ENCODE assay signal across 15 cellular contexts in genomic region chr9:89325733-89326132, GRCh38. TPM values are rescaled to one million over a fixed set of nuclear protein-coding genes. Genes with fewer than 3 reads are reported as not detected.
A peak's percentile ranks its signal among the peaks of the same experiment; 100 is the strongest.
DNase-seq lines count a peak whose midpoint lies in the region; ATAC-seq and TF ChIP-seq lines count a peak whose summit lies in the region.
"Had no signal": no experiment of that assay in that cellular context is flagged by ENCODE, and none has a peak within 500 bp of the region (broad histone marks: within the 10 kb centered on the region; RNA-seq: fewer than 3 reads in every experiment).

No MANE protein-coding gene starts in this region.

- H3K27me3 Mint-ChIP-seq in activated T-cell treated with anti-CD3 and anti-CD28 coated beads, Interleukin-2, amount 50 U/mL, for 72 hours (ENCODE audit: low read depth), result no peaks in the 10 kb centered on the region
- no peaks in the 10 kb centered on the region for H3K27me3 Mint-ChIP-seq in CD8-positive, alpha-beta T cell (ENCODE audit: low read depth)
- H3K27me3 Mint-ChIP-seq in activated T-helper 1 cell treated with anti-CD3 and anti-CD28 coated beads, Interleukin-12 subunit alpha, Interleukin-12 subunit beta, Interleukin-2, Interleukin-4 antibody, amounts not matched to agents 30 ng/mL and 10 ng/mL and 1 ng/mL, durations not matched to agents 14 hours and 24 hours and 36 hours (ENCODE audit: insufficient read depth), result no peaks in the 10 kb centered on the region
- H3K27me3 Mint-ChIP-seq: CD4-positive, CD25-positive, alpha-beta regulatory T cell had no signal

- H3K36me3 ChIP-seq in CD8-positive, alpha-beta T cell (ENCODE audit: insufficient read depth, low read length), result peaks cover 26% of the 10 kb centered on the region
- peaks cover 4% of the 10 kb centered on the region for H3K36me3 ChIP-seq in endocrine pancreas (ENCODE audit: control insufficient read depth, insufficient read depth, low read length)

- H3K4me3 ChIP-seq in CD8-positive, alpha-beta T cell (ENCODE audit: low read depth, low read length), result no peak overlapping the region
- H3K4me3 ChIP-seq in endocrine pancreas (ENCODE audit: control insufficient read depth, insufficient read depth, low read length), result peak overlapping the region; percentile 1
- H3K4me3 ChIP-seq: GM23248, HAP-1 had no signal

- peaks cover 6 to 8% of the 10 kb centered on the region in 2 donors for H3K36me3 Mint-ChIP-seq in activated T-cell treated with anti-CD3 and anti-CD28 coated beads, Interleukin-2, amount 50 U/mL, for 72 hours (ENCODE audit: insufficient read depth in 2 of 2)
- H3K36me3 Mint-ChIP-seq in CD8-positive, alpha-beta T cell, result peaks cover 88% of the 10 kb centered on the region
- H3K36me3 Mint-ChIP-seq in activated T-helper 1 cell treated with anti-CD3 and anti-CD28 coated beads, Interleukin-12 subunit alpha, Interleukin-12 subunit beta, Interleukin-2, Interleukin-4 antibody, amounts not matched to agents 30 ng/mL and 10 ng/mL and 1 ng/mL, durations not matched to agents 14 hours and 24 hours and 36 hours (ENCODE audit: low read depth), result peaks cover 28% of the 10 kb centered on the region

- intact Hi-C loops in CD8-positive, alpha-beta T cell (cut with DNase I, micrococcal nuclease), result loop anchor here in 1 of 2 experiments (5.0 kb wide), 1 partner anchor 37 kb away; no protein-coding TSS in a partner anchor
- intact Hi-C loops in activated T-helper 1 cell treated with anti-CD3 and anti-CD28 coated beads, Interleukin-12 subunit alpha, Interleukin-12 subunit beta, Interleukin-2, Interleukin-4 antibody, amounts not matched to agents 30 ng/mL and 10 ng/mL and 1 ng/mL, durations not matched to agents 14 hours and 24 hours and 36 hours (cut with micrococcal nuclease), result no loop called here
- intact Hi-C loops in left colon (cut with DNase I, micrococcal nuclease), result no loop called here

- CTCF ChIA-PET in CD8-positive, alpha-beta T cell (lab: Charles Lee), result no interaction called here

- POLR2A ChIA-PET in CD8-positive, alpha-beta T cell (lab: Charles Lee), result no interaction called here

- H3K4me1 Mint-ChIP-seq in activated T-cell treated with anti-CD3 and anti-CD28 coated beads, Interleukin-2, amount 50 U/mL, for 72 hours (ENCODE audit: low read depth), result peaks cover 39% of the 10 kb centered on the region
- peaks cover 52% of the 10 kb centered on the region for H3K4me1 Mint-ChIP-seq in CD8-positive, alpha-beta T cell (ENCODE audit: low read depth)
- H3K4me1 Mint-ChIP-seq in activated T-helper 1 cell treated with anti-CD3 and anti-CD28 coated beads, Interleukin-12 subunit alpha, Interleukin-12 subunit beta, Interleukin-2, Interleukin-4 antibody, amounts not matched to agents 30 ng/mL and 10 ng/mL and 1 ng/mL, durations not matched to agents 14 hours and 24 hours and 36 hours (ENCODE audit: low read depth), result peaks cover 30% of the 10 kb centered on the region

- H3K9me3 Mint-ChIP-seq in activated T-cell treated with anti-CD3 and anti-CD28 coated beads, Interleukin-2, amount 50 U/mL, for 72 hours, result no peaks in the 10 kb centered on the region
- no peaks in the 10 kb centered on the region for H3K9me3 Mint-ChIP-seq in CD8-positive, alpha-beta T cell
- H3K9me3 Mint-ChIP-seq in activated T-helper 1 cell treated with anti-CD3 and anti-CD28 coated beads, Interleukin-12 subunit alpha, Interleukin-12 subunit beta, Interleukin-2, Interleukin-4 antibody, amounts not matched to agents 30 ng/mL and 10 ng/mL and 1 ng/mL, durations not matched to agents 14 hours and 24 hours and 36 hours, result no peaks in the 10 kb centered on the region
- H3K9me3 Mint-ChIP-seq: CD4-positive, CD25-positive, alpha-beta regulatory T cell had no signal

- H3K4me1 ChIP-seq in CD8-positive, alpha-beta T cell (ENCODE audit: insufficient read depth, low read length), result peaks cover 15% of the 10 kb centered on the region
- peaks cover 30% of the 10 kb centered on the region for H3K4me1 ChIP-seq in endocrine pancreas (ENCODE audit: control insufficient read depth, insufficient read depth, low read length)
- H3K4me1 ChIP-seq: HAP-1 had no signal

- peak overlapping the region; percentile 49 for H3K27ac Mint-ChIP-seq in activated T-cell treated with anti-CD3 and anti-CD28 coated beads, Interleukin-2, amount 50 U/mL, for 72 hours
- H3K27ac Mint-ChIP-seq in CD8-positive, alpha-beta T cell, result peak overlapping the region; percentile 7
- peak overlapping the region; percentile 31 for H3K27ac Mint-ChIP-seq in activated T-helper 1 cell treated with anti-CD3 and anti-CD28 coated beads, Interleukin-12 subunit alpha, Interleukin-12 subunit beta, Interleukin-2, Interleukin-4 antibody, amounts not matched to agents 30 ng/mL and 10 ng/mL and 1 ng/mL, durations not matched to agents 14 hours and 24 hours and 36 hours

- no peaks in the 10 kb centered on the region for H3K27me3 ChIP-seq in CD8-positive, alpha-beta T cell (ENCODE audit: insufficient read depth, low read length)
- H3K27me3 ChIP-seq in endocrine pancreas (ENCODE audit: control insufficient read depth, insufficient read depth, low read length), result no peaks in the 10 kb centered on the region
- H3K27me3 ChIP-seq: BE2C had no signal

- no peak for DNase-seq in activated T-cell treated with anti-CD3 and anti-CD28 coated beads, Interleukin-2, amount 50 U/mL, for 72 hours
- no peak for DNase-seq in activated T-cell treated with anti-CD3 and anti-CD28 coated beads, Interleukin-2, amount 50 U/mL, for 1 hour
- DNase-seq in CD8-positive, alpha-beta T cell, result no peak
- DNase-seq in activated T-helper 1 cell treated with anti-CD3 and anti-CD28 coated beads, Interleukin-12 subunit alpha, Interleukin-12 subunit beta, Interleukin-2, Interleukin-4 antibody, amounts not matched to agents 30 ng/mL and 10 ng/mL and 1 ng/mL, durations not matched to agents 14 hours and 24 hours and 36 hours (ENCODE audit: low spot score), result no peak
- DNase-seq in NCI-H1436 treated with DMSO at 0.1 percent for 48 hours (lab: John Stamatoyannopoulos, UW) (no peak), left colon (no peak), SW 1271 (lab: John Stamatoyannopoulos, UW) (no peak)
- DNase-seq: ACHN; BE2C; C1 segment of cervical spinal cord; Caco-2; CD4-positive, CD25-positive, alpha-beta regulatory T cell; GM23248 had no signal

- H3K9ac ChIP-seq in endocrine pancreas (ENCODE audit: control insufficient read depth, insufficient read depth, low read length), result no peak overlapping the region
- H3K9ac ChIP-seq: GM23248 had no signal

- no peak overlapping the region for H3K4me3 Mint-ChIP-seq in activated T-cell treated with anti-CD3 and anti-CD28 coated beads, Interleukin-2, amount 50 U/mL, for 72 hours
- no peak overlapping the region for H3K4me3 Mint-ChIP-seq in CD8-positive, alpha-beta T cell
- H3K4me3 Mint-ChIP-seq in activated T-helper 1 cell treated with anti-CD3 and anti-CD28 coated beads, Interleukin-12 subunit alpha, Interleukin-12 subunit beta, Interleukin-2, Interleukin-4 antibody, amounts not matched to agents 30 ng/mL and 10 ng/mL and 1 ng/mL, durations not matched to agents 14 hours and 24 hours and 36 hours, result no peak overlapping the region

- no peaks in the 10 kb centered on the region for H3K9me3 ChIP-seq in CD8-positive, alpha-beta T cell (ENCODE audit: low read length)
- no peaks in the 10 kb centered on the region for H3K9me3 ChIP-seq in endocrine pancreas (ENCODE audit: control insufficient read depth, low read length)
- H3K9me3 ChIP-seq: BE2C, Caco-2, HAP-1 had no signal

- H3K27ac ChIP-seq in CD8-positive, alpha-beta T cell (ENCODE audit: low read depth, low read length), result no peak overlapping the region
- H3K27ac ChIP-seq: GM23248 had no signal

- no peak for ATAC-seq in activated T-cell treated with anti-CD3 and anti-CD28 coated beads, Interleukin-2, amount 50 U/mL, for 72 hours (replicated peaks in 1 of 2)
- ATAC-seq in CD8-positive, alpha-beta T cell, result no peak
- no peak for ATAC-seq in left colon

- TF ChIP-seq CTCF in CD8-positive, alpha-beta T cell (IDR thresholded peaks at IDR 0.05), result no peak

RNA-seq across cellular contexts. Expression of gene SECISBP2, which starts 7.4 kb away (rescaled TPM):
- total RNA-seq in activated T-cell treated with anti-CD3 and anti-CD28 coated beads, Interleukin-2, amount 50 U/mL, for 72 hours, result 10 to 100 TPM; 41.6 to 47.0 TPM
- 10 to 100 TPM; 90.2 to 92.1 TPM for total RNA-seq in CD8-positive, alpha-beta T cell
- total RNA-seq in activated T-helper 1 cell treated with anti-CD3 and anti-CD28 coated beads, Interleukin-12 subunit alpha, Interleukin-12 subunit beta, Interleukin-2, Interleukin-4 antibody, amounts not matched to agents 30 ng/mL and 10 ng/mL and 1 ng/mL, durations not matched to agents 14 hours and 24 hours and 36 hours, result 49.4 and 54.9 TPM in 2 replicates
- total RNA-seq in left colon, result 10 to 100 TPM; 49.4 to 54.3 TPM

RNA-seq across cellular contexts. Expression of gene CKS2, which starts 14.7 kb away (rescaled TPM):
- total RNA-seq in activated T-cell treated with anti-CD3 and anti-CD28 coated beads, Interleukin-2, amount 50 U/mL, for 72 hours, result 100 to 1,000 TPM; 145 to 155 TPM
- total RNA-seq in CD8-positive, alpha-beta T cell, result 1 to 10 TPM; 8.4 to 9.3 TPM
- total RNA-seq in activated T-helper 1 cell treated with anti-CD3 and anti-CD28 coated beads, Interleukin-12 subunit alpha, Interleukin-12 subunit beta, Interleukin-2, Interleukin-4 antibody, amounts not matched to agents 30 ng/mL and 10 ng/mL and 1 ng/mL, durations not matched to agents 14 hours and 24 hours and 36 hours, result 148 and 162 TPM in 2 replicates
- 10 to 100 TPM; 14.9 to 21.2 TPM for total RNA-seq in left colon
